ENCODE assay signal across 1 cellular context in genomic region chr7:26614503-26614902, GRCh38.
TF ChIP-seq lines count a peak whose summit lies in the region.

No MANE protein-coding gene starts in this region.

TF ChIP-seq in HEK293, 187 proteins besides CTCF, POLR2A, EP300 and RAD21 (continued from another document):
- TF ChIP-seq ZFHX2 (tag by site-specific recombination; conservative IDR thresholded peaks at IDR 0.05), result peak; percentile 61
